Comparison of ENCODE assay signal across 8 cellular contexts in genomic region chr20:13008761-13009681, GRCh38. TPM values are rescaled to one million over a fixed set of nuclear protein-coding genes. Genes with fewer than 3 reads are reported as not detected.
DNase-seq lines count a peak whose midpoint lies in the region; ATAC-seq, FAIRE-seq and TF ChIP-seq lines count a peak whose summit lies in the region.

SPTLC3 (plus strand) TSS chr20:13008972; CDS start chr20:13009268, 296 bp downstream.

- H3K4me1 ChIP-seq in thymus (ENCODE audit: control insufficient read depth, insufficient read depth, low read length), result peaks cover 18% of the 10 kb centered on the region

- peak within 1 kb of the TSS in 3 of 4 donors; percentile 28 to 64 (median 41) for H3K4me3 Mint-ChIP-seq in IgD-negative memory B cell
- peak within 1 kb of the TSS; percentile 50 for H3K4me3 Mint-ChIP-seq in central memory CD8-positive, alpha-beta T cell

- intact Hi-C loops in lower leg skin (cut with DNase I; ENCODE audit: low total_unique reads), result no loop called here

- peaks cover 11% of the 10 kb centered on the region for H3K27me3 Mint-ChIP-seq in IgD-negative memory B cell
- H3K27me3 Mint-ChIP-seq in central memory CD8-positive, alpha-beta T cell, result no peaks in the 10 kb centered on the region

- peaks cover 6 to 22% (median 10%) of the 10 kb centered on the region in 3 donors for H3K4me1 Mint-ChIP-seq in IgD-negative memory B cell
- peaks cover 5% of the 10 kb centered on the region for H3K4me1 Mint-ChIP-seq in central memory CD8-positive, alpha-beta T cell

- H3K27me3 ChIP-seq in thymus (ENCODE audit: control insufficient read depth, insufficient read depth), result no peaks in the 10 kb centered on the region

- H3K4me3 ChIP-seq in lower leg skin (ENCODE audit: low read depth, poor library complexity, severe bottlenecking) (peak within 1 kb of the TSS; percentile 11), thymus (ENCODE audit: low read length) (peak within 1 kb of the TSS; percentile 53)

- no peaks in the 10 kb centered on the region for H3K9me3 ChIP-seq in thymus (ENCODE audit: control insufficient read depth)

- peak; percentile 28 for ATAC-seq in GM21619 (IDR thresholded peaks at IDR 0.05; ENCODE audit: unreplicated experiment)
- no peak for ATAC-seq in central memory CD8-positive, alpha-beta T cell (replicated peaks; ENCODE audit: extremely low read depth, poor library complexity, severe bottlenecking)

- WGBS in lower leg skin, 2 donors, result 2 to 4% methylated on average over 9 of the region's 9 CpGs
- under 1% methylated on average over 9 of the region's 9 CpGs for WGBS in thymus

- peak within 1 kb of the TSS in 1 of 3 donors; percentile 29 for H3K27ac Mint-ChIP-seq in IgD-negative memory B cell
- no peak within 1 kb of the TSS for H3K27ac Mint-ChIP-seq in central memory CD8-positive, alpha-beta T cell (ENCODE audit: low read depth)

- H3K36me3 Mint-ChIP-seq in IgD-negative memory B cell, result no peaks in the 10 kb centered on the region
- H3K36me3 Mint-ChIP-seq in central memory CD8-positive, alpha-beta T cell (ENCODE audit: insufficient read depth), result no peaks in the 10 kb centered on the region

- no peak for TF ChIP-seq CTCF in lower leg skin (IDR thresholded peaks at IDR 0.05)

- H3K27ac ChIP-seq in thymus (ENCODE audit: low read depth), result peak within 1 kb of the TSS; percentile 53

- peaks cover 0 to 4% (median 0%) of the 10 kb centered on the region in 3 donors for H3K9me3 Mint-ChIP-seq in IgD-negative memory B cell
- peaks cover under 1% of the 10 kb centered on the region for H3K9me3 Mint-ChIP-seq in central memory CD8-positive, alpha-beta T cell

- DNase-seq in GM12892 (ENCODE audit: insufficient read length) (no peak), lower leg skin (ENCODE audit: low spot score in 2 of 2) (no peak), cerebellum (ENCODE audit: low spot score) (no peak)
- no peak for DNase-seq in central memory CD8-positive, alpha-beta T cell (ENCODE audit: low spot score in 2 of 2)
- DNase-seq in central memory CD4-positive, alpha-beta T cell, result no peak

- H3K36me3 ChIP-seq in thymus (ENCODE audit: control insufficient read depth, insufficient read depth), result no peaks in the 10 kb centered on the region

- no peak for TF ChIP-seq POLR2A in GM12892 (IDR thresholded peaks at IDR 0.05; ENCODE audit: low read depth, low read length)
- no peak for TF ChIP-seq POLR2A in lower leg skin (IDR thresholded peaks at IDR 0.05)

- peak; percentile 24 for FAIRE-seq in GM12892 (lab: Jason Lieb, UNC)

RNA-seq across cellular contexts. Expression of gene SPTLC3, which starts in this region (rescaled TPM):
- not detected for polyA plus RNA-seq in GM12892 (2012; ENCODE audit: missing spikeins)
- not detected for polyA plus RNA-seq in IgD-negative memory B cell
- total RNA-seq in lower leg skin, result 10 to 100 TPM; 62.5 to 76.6 (median 71.9) TPM
- polyA plus RNA-seq in thymus, result 3.8 TPM
- total RNA-seq in cerebellum, result 2.4 TPM

Comparison
In these comparisons a context has a peak if more than half of its experiments do, and no peak if none do; other contexts are left out.
1. RNA of gene SPTLC3 (total RNA-seq): 62.5 to 76.6 TPM in lower leg skin; 2.4 TPM in cerebellum (single experiment); every median in the first group is over 10 times any median in the second.